Comparison of ENCODE assay signal across 12 cellular contexts in genomic region chr2:120230515-120231471, GRCh38. TPM values are rescaled to one million over a fixed set of nuclear protein-coding genes. Genes with fewer than 3 reads are reported as not detected.
A peak's percentile ranks its signal among the peaks of the same experiment; 100 is the strongest.
DNase-seq lines count a peak whose midpoint lies in the region; FAIRE-seq and TF ChIP-seq lines count a peak whose summit lies in the region.
"Had no signal": no experiment of that assay in that cellular context is flagged by ENCODE, and none has a peak within 500 bp of the region (broad histone marks: within the 10 kb centered on the region; RNA-seq: fewer than 3 reads in every experiment).

No MANE protein-coding gene starts in this region.

- peak overlapping the region; percentile 96 for H3K4me3 Mint-ChIP-seq in activated CD4-positive, alpha-beta T cell treated with anti-CD3 and anti-CD28 coated beads, Interleukin-2, amount 10 ng/mL, durations not matched to agents 7 days and 5 days
- no peak overlapping the region for H3K4me3 Mint-ChIP-seq in mesothelial cell of epicardium
- H3K4me3 Mint-ChIP-seq: type B pancreatic cell had no signal

- POLR2A ChIA-PET in activated CD4-positive, alpha-beta T cell treated with anti-CD3 and anti-CD28 coated beads, Interleukin-2, amount 10 ng/mL, durations not matched to agents 7 days and 5 days (lab: Charles Lee), result interaction anchor here (0.7 to 2.1 kb wide), 4 partner anchors 21 to 1327 kb away, joined by 3 to 11 read pairs (median 6); partner anchors contain the start of gene RALB

- peaks cover 12% of the 10 kb centered on the region for H3K4me1 ChIP-seq in effector memory CD4-positive, alpha-beta T cell (ENCODE audit: control insufficient read depth, insufficient read depth, low read length, poor library complexity, severe bottlenecking)
- H3K4me1 ChIP-seq in spleen, result peaks cover 24 to 66% (median 42%) of the 10 kb centered on the region in 6 donors

- H3K36me3 Mint-ChIP-seq in activated CD4-positive, alpha-beta T cell treated with anti-CD3 and anti-CD28 coated beads, Interleukin-2, amount 10 ng/mL, durations not matched to agents 7 days and 5 days (ENCODE audit: low read depth), result peaks cover 68% of the 10 kb centered on the region
- H3K36me3 Mint-ChIP-seq in mesothelial cell of epicardium, result no peaks in the 10 kb centered on the region
- H3K36me3 Mint-ChIP-seq: type B pancreatic cell had no signal

- H3K27me3 Mint-ChIP-seq in activated CD4-positive, alpha-beta T cell treated with anti-CD3 and anti-CD28 coated beads, Interleukin-2, amount 10 ng/mL, durations not matched to agents 7 days and 5 days, result no peaks in the 10 kb centered on the region
- peaks cover 28% of the 10 kb centered on the region for H3K27me3 Mint-ChIP-seq in mesothelial cell of epicardium (ENCODE audit: low read depth)

- peaks cover 3% of the 10 kb centered on the region for H3K9me3 Mint-ChIP-seq in activated CD4-positive, alpha-beta T cell treated with anti-CD3 and anti-CD28 coated beads, Interleukin-2, amount 10 ng/mL, durations not matched to agents 7 days and 5 days
- H3K9me3 Mint-ChIP-seq in mesothelial cell of epicardium, result peaks cover 4% of the 10 kb centered on the region
- H3K9me3 Mint-ChIP-seq: type B pancreatic cell had no signal

- CTCF ChIA-PET in activated CD4-positive, alpha-beta T cell treated with anti-CD3 and anti-CD28 coated beads, Interleukin-2, amount 10 ng/mL, durations not matched to agents 7 days and 5 days (lab: Charles Lee), result interaction anchor here (0.7 to 3.9 kb wide), 11 partner anchors 8 to 72 kb away, joined by 3 to 14 read pairs (median 4); partner anchors contain the start of genes RALB and TMEM185B

- H3K4me3 ChIP-seq in effector memory CD4-positive, alpha-beta T cell (ENCODE audit: insufficient read depth, low read depth, low read length, poor library complexity, severe bottlenecking), result peak overlapping the region; percentile 79
- peak overlapping the region in 4 of 8 donors; percentile 47 to 69 (median 51) for H3K4me3 ChIP-seq in spleen

- H3K4me1 Mint-ChIP-seq in activated CD4-positive, alpha-beta T cell treated with anti-CD3 and anti-CD28 coated beads, Interleukin-2, amount 10 ng/mL, durations not matched to agents 7 days and 5 days, result peaks cover 66% of the 10 kb centered on the region
- H3K4me1 Mint-ChIP-seq in mesothelial cell of epicardium, result peaks cover 11% of the 10 kb centered on the region

- no peaks in the 10 kb centered on the region for H3K9me3 ChIP-seq in effector memory CD4-positive, alpha-beta T cell (ENCODE audit: control insufficient read depth, low read length)
- no peaks in the 10 kb centered on the region for H3K9me3 ChIP-seq in spleen

- intact Hi-C loops in spleen (cut with DNase I; ENCODE audit: low total_unique reads), result no loop called here

- TF ChIP-seq POLR2A in spleen (IDR thresholded peaks at IDR 0.05), result no peak

- 48 to 78% (median 70%) methylated on average over 17 of the region's 17 CpGs for WGBS in spleen, 5 donors

- DNase-seq in activated CD4-positive, alpha-beta T cell treated with anti-CD3 and anti-CD28 coated beads, Interleukin-2, amount 10 ng/mL, durations not matched to agents 7 days and 5 days, result no peak
- no peak for DNase-seq in activated CD4-positive, alpha-beta T cell treated with anti-CD3 and anti-CD28 coated beads for 4 hours
- DNase-seq in M059J (ENCODE audit: low read depth), result peak; percentile 32
- DNase-seq in effector memory CD4-positive, alpha-beta T cell, result no peak
- peak; percentile 76 for DNase-seq in spleen
- DNase-seq in NCI-H748 (lab: John Stamatoyannopoulos, UW; ENCODE audit: unreplicated experiment), result no peak
- DNase-seq in mesothelial cell of epicardium (ENCODE audit: low spot score in 2 of 2, unreplicated experiment in 2 of 2), result no peak
- DNase-seq in HTR-8/SVneo (ENCODE audit: insufficient read length, low spot score), result no peak
- DNase-seq: GDM1, NCI-H1048 had no signal

- H3K36me3 ChIP-seq in effector memory CD4-positive, alpha-beta T cell (ENCODE audit: control insufficient read depth, insufficient read depth, low read length), result no peaks in the 10 kb centered on the region
- no peaks in the 10 kb centered on the region for H3K36me3 ChIP-seq in spleen

- no peak for TF ChIP-seq CTCF in spleen (IDR thresholded peaks at IDR 0.05 in 8 of 11, conservative IDR thresholded peaks at IDR 0.05 in 3 of 11)
- TF ChIP-seq CTCF in mesothelial cell of epicardium (IDR thresholded peaks at IDR 0.05; ENCODE audit: unreplicated experiment), result no peak

- H3K27ac ChIP-seq in effector memory CD4-positive, alpha-beta T cell (ENCODE audit: insufficient read depth, low read length, poor library complexity, severe bottlenecking), result peak overlapping the region; percentile 81
- peak overlapping the region in 7 of 8 donors; percentile 14 to 91 (median 88) for H3K27ac ChIP-seq in spleen
- H3K27ac ChIP-seq: VCaP had no signal

- peak overlapping the region; percentile 99 for H3K27ac Mint-ChIP-seq in activated CD4-positive, alpha-beta T cell treated with anti-CD3 and anti-CD28 coated beads, Interleukin-2, amount 10 ng/mL, durations not matched to agents 7 days and 5 days
- H3K27ac Mint-ChIP-seq in mesothelial cell of epicardium, result no peak overlapping the region
- H3K27ac Mint-ChIP-seq: type B pancreatic cell had no signal

- H3K27me3 ChIP-seq in effector memory CD4-positive, alpha-beta T cell (replicated peaks; ENCODE audit: control insufficient read depth, insufficient read depth, low read length, poor library complexity, severe bottlenecking), result no peaks in the 10 kb centered on the region
- H3K27me3 ChIP-seq in spleen (replicated peaks in 1 of 7), result no peaks in the 10 kb centered on the region

- no peak for FAIRE-seq in HTR-8/SVneo (lab: Jason Lieb, UNC)

RNA-seq across cellular contexts. Expression of gene TMEM185B, which starts 7.6 kb away (rescaled TPM):
- 10 to 100 TPM; 20.8 to 21.3 TPM for total RNA-seq in activated CD4-positive, alpha-beta T cell treated with anti-CD3 and anti-CD28 coated beads, Interleukin-2, amount 10 ng/mL, durations not matched to agents 7 days and 5 days
- total RNA-seq in M059J (2014; rRNA removed; shearing (Covaris generic)), result 22.3 and 32.6 TPM in 2 replicates
- total RNA-seq in spleen, result 10 to 100 TPM; 18.3 to 35.6 (median 23.6) TPM
- 1 to 10 TPM; 3.9 to 5.5 (median 4.0) TPM for polyA plus RNA-seq in spleen
- total RNA-seq in mesothelial cell of epicardium, result 27.8 to 28.6 TPM (median 27.9 TPM) in 3 replicates

RNA-seq across cellular contexts. Expression of gene RALB, which starts 21.9 kb away (rescaled TPM):
- total RNA-seq in activated CD4-positive, alpha-beta T cell treated with anti-CD3 and anti-CD28 coated beads, Interleukin-2, amount 10 ng/mL, durations not matched to agents 7 days and 5 days, result 10 to 100 TPM; 44.3 to 46.8 TPM
- 88.1 and 92.1 TPM in 2 replicates for total RNA-seq in M059J (2014; rRNA removed; shearing (Covaris generic))
- total RNA-seq in spleen (100 to 1,000 TPM in 3 of 7 donors, 10 to 100 TPM in 4; 67.2 to 126 (median 96.3) TPM), mesothelial cell of epicardium (25.1 to 25.9 TPM (median 25.3 TPM) in 3 replicates)
- polyA plus RNA-seq in spleen, result 10 to 100 TPM; 26.6 to 61.5 (median 38.0) TPM

Comparison
In these comparisons a context has a peak if more than half of its experiments do, and no peak if none do; other contexts are left out.
1. DNase-seq: peak in M059J (single experiment) and spleen (single experiment); none in activated CD4-positive, alpha-beta T cell treated with anti-CD3 and anti-CD28 coated beads, Interleukin-2, amount 10 ng/mL, durations not matched to agents 7 days and 5 days (single experiment), activated CD4-positive, alpha-beta T cell treated with anti-CD3 and anti-CD28 coated beads for 4 hours (0 of 2), effector memory CD4-positive, alpha-beta T cell (0 of 3), NCI-H748 (single experiment), mesothelial cell of epicardium (0 of 2) and HTR-8/SVneo (single experiment).